1 cellular context compared by ENCODE assay signal in the genomic region with DNA sequence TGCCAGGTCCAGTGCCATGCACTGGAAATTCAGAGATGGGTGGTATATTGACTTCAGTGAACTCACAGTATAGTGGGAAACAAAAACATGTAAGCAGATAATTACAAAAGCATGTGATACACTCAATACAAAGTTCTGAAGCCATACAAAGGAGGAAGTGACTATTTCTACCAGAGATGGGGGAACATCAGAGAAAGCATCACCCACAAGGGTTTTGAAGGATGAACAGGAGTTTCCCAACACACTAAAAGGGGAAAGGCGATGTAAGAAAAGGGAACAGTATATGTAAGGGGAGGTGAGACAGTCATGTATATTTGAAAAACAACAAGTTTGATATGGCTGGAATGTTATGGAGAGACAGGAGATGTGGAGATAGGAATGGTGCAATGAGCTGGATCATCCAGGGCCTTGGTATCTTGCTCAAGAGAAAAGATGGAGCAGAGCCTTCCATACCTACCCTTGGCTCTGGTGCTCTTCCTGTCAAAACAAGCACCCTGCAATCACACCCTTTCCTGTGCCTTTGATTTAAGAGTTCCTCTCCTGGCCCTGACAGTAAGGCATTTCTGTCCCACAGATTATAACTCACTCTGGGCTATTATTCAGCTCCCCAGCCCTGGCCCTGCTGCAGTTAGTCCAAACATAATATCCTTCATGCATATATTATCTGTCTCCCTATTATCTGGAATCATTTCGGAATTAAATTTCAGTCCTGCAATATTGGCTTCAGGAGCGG.
TF ChIP-seq lines count a peak whose summit lies in the region.

No MANE protein-coding gene starts in this region.

TF ChIP-seq in K562, 482 proteins besides CTCF, POLR2A, EP300 and RAD21 (continued from another document):
- no peak for TF ChIP-seq ZNF253 (CRISPR knock-in tag; conservative IDR thresholded peaks at IDR 0.05)
- TF ChIP-seq CBX1 (IDR thresholded peaks at IDR 0.05; ENCODE audit: low read depth), result no peak
- TF ChIP-seq KLF13 (tag; IDR thresholded peaks at IDR 0.05; ENCODE audit: borderline replicate concordance, low read depth), result no peak
- TF ChIP-seq HNRNPK (IDR thresholded peaks at IDR 0.05; ENCODE audit: low read depth, low read length, poor library complexity, severe bottlenecking), result no peak
- TF ChIP-seq MCM5 (IDR thresholded peaks at IDR 0.05; ENCODE audit: low read depth), result no peak
- no peak for TF ChIP-seq AFF4 (CRISPR knock-in tag; IDR thresholded peaks at IDR 0.05)
